In the genomic region with DNA sequence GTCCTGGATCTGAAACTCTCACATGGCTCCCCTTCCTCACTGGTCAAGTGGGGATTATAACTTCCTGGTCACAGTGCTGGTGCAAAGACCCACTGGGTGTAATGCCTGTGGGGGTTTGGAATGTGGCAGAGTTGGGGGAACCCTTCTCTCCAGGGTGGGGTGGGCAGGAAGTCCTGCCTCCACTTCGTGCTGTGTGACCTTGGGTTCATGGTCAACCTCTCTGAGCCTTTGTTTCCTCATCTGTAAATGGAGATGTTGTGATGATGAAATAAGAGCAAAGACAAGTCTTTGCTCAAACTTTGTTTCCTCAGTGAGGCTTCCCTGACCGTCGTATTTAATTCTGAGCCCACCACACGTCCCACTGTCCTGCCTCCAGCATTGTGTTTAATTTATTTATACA, we compare ENCODE assay signal across 18 cellular contexts.
"Had no signal": no experiment of that assay in that cellular context is flagged by ENCODE, and none has a peak within 500 bp of the region (broad histone marks: within the 10 kb centered on the region; RNA-seq: fewer than 3 reads in every experiment).

No MANE protein-coding gene starts in this region.

- FAIRE-seq: endothelial cell of umbilical vein, frontal cortex, islet of Langerhans, urothelium cell line had no signal

- H3K27me3 ChIP-seq: colonic mucosa had no signal

- H3K36me3 Mint-ChIP-seq: naive thymus-derived CD4-positive, alpha-beta T cell had no signal

- H3K27ac ChIP-seq: colonic mucosa, heart right ventricle had no signal

- ATAC-seq: naive thymus-derived CD4-positive, alpha-beta T cell; right cardiac atrium had no signal

- H3K27ac Mint-ChIP-seq: endodermal cell; naive thymus-derived CD4-positive, alpha-beta T cell had no signal

- H3K4me3 Mint-ChIP-seq: endodermal cell; naive thymus-derived CD4-positive, alpha-beta T cell; nephron progenitor cell had no signal

- H3K36me3 ChIP-seq: colonic mucosa, heart right ventricle had no signal

- H3K4me3 ChIP-seq: colonic mucosa, heart right ventricle, smooth muscle cell had no signal

- DNase-seq: colonic mucosa; effector CD4-positive, alpha-beta T cell; endodermal cell; heart right ventricle; hypothalamus; kidney glomerular epithelial cell; mesendoderm; naive thymus-derived CD4-positive, alpha-beta T cell; right cardiac atrium; stimulated activated CD4-positive, alpha-beta T cell treated with anti-CD3 and anti-CD28 coated beads, Interleukin-2, amount 100 ng/mL, for 48 hours; stimulated activated naive CD4-positive, alpha-beta T cell treated with Interleukin-2 at 50 U/mL for 16 hours; trophoblast cell had no signal

- H3K4me2 ChIP-seq: smooth muscle cell had no signal

- H3K4me1 ChIP-seq: colonic mucosa had no signal

- H3K9me3 ChIP-seq: colonic mucosa had no signal

- H3K4me1 Mint-ChIP-seq: naive thymus-derived CD4-positive, alpha-beta T cell had no signal
